ENCODE assay signal across 1 cellular context in the genomic region with DNA sequence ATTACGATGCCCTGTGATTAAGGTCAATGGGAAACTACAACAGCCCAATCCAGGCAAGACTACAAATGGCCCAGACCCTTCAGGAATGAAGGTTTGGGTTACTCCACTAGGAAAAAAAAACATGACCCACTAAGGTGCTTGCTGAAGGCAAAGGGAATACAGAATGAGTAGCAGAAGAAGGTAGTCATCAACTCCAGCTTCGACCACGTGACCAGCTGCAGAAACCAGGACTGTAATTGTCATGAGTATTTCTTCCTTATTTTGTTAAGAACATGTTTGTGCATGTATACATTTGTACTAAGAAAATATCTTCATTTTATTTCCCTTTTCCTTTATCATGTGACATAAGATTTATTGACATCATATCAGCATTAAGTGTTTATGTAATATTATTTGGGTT.
TF ChIP-seq lines count a peak whose summit lies in the region.

No MANE protein-coding gene starts in this region.

TF ChIP-seq in K562, 482 proteins besides CTCF, POLR2A, EP300 and RAD21:
- TF ChIP-seq RAD51 (IDR thresholded peaks at IDR 0.05; ENCODE audit: borderline replicate concordance, low read depth) = peak; percentile 53; the same call in 1 of the 2 replicates
- TF ChIP-seq, protein P1, sequence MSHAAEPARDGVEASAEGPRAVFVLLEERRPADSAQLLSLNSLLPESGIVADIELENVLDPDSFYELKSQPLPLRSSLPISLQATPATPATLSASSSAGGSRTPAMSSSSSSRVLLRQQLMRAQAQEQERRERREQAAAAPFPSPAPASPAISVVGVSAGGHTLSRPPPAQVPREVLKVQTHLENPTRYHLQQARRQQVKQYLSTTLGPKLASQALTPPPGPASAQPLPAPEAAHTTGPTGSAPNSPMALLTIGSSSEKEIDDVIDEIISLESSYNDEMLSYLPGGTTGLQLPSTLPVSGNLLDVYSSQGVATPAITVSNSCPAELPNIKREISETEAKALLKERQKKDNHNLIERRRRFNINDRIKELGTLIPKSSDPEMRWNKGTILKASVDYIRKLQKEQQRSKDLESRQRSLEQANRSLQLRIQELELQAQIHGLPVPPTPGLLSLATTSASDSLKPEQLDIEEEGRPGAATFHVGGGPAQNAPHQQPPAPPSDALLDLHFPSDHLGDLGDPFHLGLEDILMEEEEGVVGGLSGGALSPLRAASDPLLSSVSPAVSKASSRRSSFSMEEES (CRISPR knock-in tag; IDR thresholded peaks at IDR 0.05) = peak; percentile 67
